Comparison of ENCODE assay signal across 14 cellular contexts in the genomic region with DNA sequence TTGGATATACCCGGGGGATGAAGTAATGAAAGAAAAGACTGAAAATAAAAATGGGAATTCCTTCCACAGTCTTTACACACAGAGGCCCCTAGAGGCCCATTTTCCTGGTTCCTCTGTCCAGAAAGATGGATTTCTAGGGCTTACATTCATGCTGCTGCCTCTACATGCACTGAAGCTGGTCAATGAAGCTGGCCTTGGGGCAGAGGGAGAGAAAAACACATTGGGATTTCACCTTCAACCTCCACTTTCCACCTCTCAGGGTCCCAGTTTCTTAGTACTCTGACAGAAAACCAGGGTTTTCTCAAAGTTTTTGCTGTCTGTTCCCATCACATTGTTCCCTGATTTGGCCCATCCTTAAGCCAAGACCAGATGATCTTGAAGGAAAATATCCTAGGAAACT.
A peak's percentile ranks its signal among the peaks of the same experiment; 100 is the strongest.
DNase-seq lines count a peak whose midpoint lies in the region; ATAC-seq, FAIRE-seq and TF ChIP-seq lines count a peak whose summit lies in the region.
"Had no signal": no experiment of that assay in that cellular context is flagged by ENCODE, and none has a peak within 500 bp of the region (broad histone marks: within the 10 kb centered on the region; RNA-seq: fewer than 3 reads in every experiment).

No MANE protein-coding gene starts in this region.

- POLR2A ChIA-PET in K562 (lab: Yijun Ruan, JAX): no interaction called here

- H3K9me3 ChIP-seq in right cardiac atrium (ENCODE audit: control insufficient read depth, low read length) (no peaks in the 10 kb centered on the region), K562 (replicated peaks; ENCODE audit: control insufficient read depth, insufficient read depth, low read depth, low read length) (peaks cover 7% of the 10 kb centered on the region), testis (no peaks in the 10 kb centered on the region)
- H3K9me3 ChIP-seq: right lobe of liver, SJCRH30 had no signal

- H3K27ac ChIP-seq in right cardiac atrium (ENCODE audit: low read length) (no peak overlapping the region), K562 (ENCODE audit: extremely low read depth, low read depth, low read length) (peak overlapping the region; percentile 79), testis (no peak overlapping the region)
- H3K27ac ChIP-seq: right lobe of liver, SJCRH30 had no signal

- no peaks in the 10 kb centered on the region for H3K9me1 ChIP-seq in K562 (ENCODE audit: control insufficient read depth, insufficient read depth, low read length)

- no peak for TF ChIP-seq RAD21 in K562 (CRISPR knock-in tag; conservative IDR thresholded peaks at IDR 0.05 in 1 of 2, IDR thresholded peaks at IDR 0.05 in 1 of 2)

- no peaks in the 10 kb centered on the region for H4K20me1 ChIP-seq in K562 (replicated peaks; ENCODE audit: control insufficient read depth, insufficient read depth, low read length)

- H2AFZ ChIP-seq in K562 (ENCODE audit: low read depth, low read length): peak overlapping the region; percentile 99

- TF ChIP-seq CTCF in K562 (IDR thresholded peaks at IDR 0.05 in 2 of 3, conservative IDR thresholded peaks at IDR 0.05 in 1 of 3; ENCODE audit: insufficient read depth in 2 of 3, low read depth in 1 of 3, low read length in 3 of 3): no peak; a peak in 1 of 6 replicates
- no peak for TF ChIP-seq CTCF in fibroblast of villous mesenchyme (IDR thresholded peaks at IDR 0.05; ENCODE audit: insufficient read depth, low read depth, low read length)
- TF ChIP-seq CTCF in testis (IDR thresholded peaks at IDR 0.05): no peak

- H3K4me3 ChIP-seq in right cardiac atrium (ENCODE audit: low read length) (peak overlapping the region; percentile 51), K562 (peak overlapping the region; percentile 60), fibroblast of villous mesenchyme (ENCODE audit: low read depth, low read length) (peak overlapping the region; percentile 64), testis (peak overlapping the region; percentile 48 to 50)
- H3K4me3 ChIP-seq: SJCRH30 had no signal

- WGBS in right cardiac atrium: 64% methylated on average over 1 of the region's 1 CpG
- 0% methylated on average over 1 of the region's 1 CpG for WGBS in K562 (ENCODE audit: insufficient coverage, low coverage, missing lambda C conversion rate)
- WGBS in testis, 2 donors: 57 to 68% methylated on average over 1 of the region's 1 CpG

- FAIRE-seq in K562 (lab: Jason Lieb, UNC): peak; percentile 26
- FAIRE-seq: D721Med had no signal

- TF ChIP-seq POLR2A in K562 (conservative IDR thresholded peaks at IDR 0.05) (no peak), testis (IDR thresholded peaks at IDR 0.05) (no peak)

- H3K4me2 ChIP-seq in K562 (ENCODE audit: insufficient read depth, low read length): peak overlapping the region; percentile 88

- peak overlapping the region; percentile 88 to 89 for H3K9ac ChIP-seq in K562 (ENCODE audit: insufficient read depth in 1 of 2, low read depth in 2 of 2, low read length in 2 of 2)

- in situ Hi-C loops in K562 (cut with MboI): no loop called here

- H3K79me2 ChIP-seq in K562 (ENCODE audit: control insufficient read depth, insufficient read depth, low read length): peaks cover 15% of the 10 kb centered on the region

- H3K36me3 ChIP-seq in K562 (ENCODE audit: control insufficient read depth, insufficient read depth, low read length) (no peaks in the 10 kb centered on the region), testis (ENCODE audit: low read depth, missing control alignments) (no peaks in the 10 kb centered on the region)
- H3K36me3 ChIP-seq: right lobe of liver, SJCRH30 had no signal

- intact Hi-C loops in right cardiac atrium (cut with DNase I): no loop called here
- intact Hi-C loops in Right ventricle myocardium superior (cut with DNase I): no loop called here
- intact Hi-C loops in K562 (cut with micrococcal nuclease): loop anchor here (5.0 kb wide), 1 partner anchor 91 kb away; no protein-coding TSS in a partner anchor
- intact Hi-C loops in testis (cut with DNase I; ENCODE audit: low total_unique reads): no loop called here

- DNase-seq in right cardiac atrium: no peak
- no peak for DNase-seq in Right ventricle myocardium superior
- DNase-seq in K562 (ENCODE audit: extremely low read depth in 1 of 4, low spot score in 3 of 4): peak in 2 of 4 experiments; percentile 19 to 36
- DNase-seq in fibroblast of villous mesenchyme (ENCODE audit: low read depth): no peak
- no peak for DNase-seq in testis
- DNase-seq in NCI-H510A (lab: John Stamatoyannopoulos, UW): no peak
- no peak for DNase-seq in activated gamma-delta T cell (lab: John Stamatoyannopoulos, UW)
- DNase-seq in foreskin melanocyte: no peak
- DNase-seq: islet precursor cell, midbrain, NCI-H2029, right lobe of liver, SJCRH30 had no signal

- ATAC-seq in right cardiac atrium: no peak
- no peak for ATAC-seq in Right ventricle myocardium superior (ENCODE audit: poor library complexity)
- peak; percentile 69 for ATAC-seq in K562

- CTCF ChIA-PET in K562 (lab: Yijun Ruan, JAX; ENCODE audit: low intra/inter-chr PET ratio): no interaction called here

- BruUV-seq in K562 (replicated peaks; lab: Mats Ljungman, UMichigan): TSS peak; percentile 82

- no peaks in the 10 kb centered on the region for H3K4me1 ChIP-seq in right cardiac atrium (ENCODE audit: control insufficient read depth, insufficient read depth, low read length)
- peaks cover 2 to 6% of the 10 kb centered on the region in 2 experiments; a peak in 2 of 5 replicates for H3K4me1 ChIP-seq in K562 (replicated peaks in 1 of 2; ENCODE audit: control insufficient read depth in 2 of 2, insufficient read depth in 2 of 2, low read length in 2 of 2)
- H3K4me1 ChIP-seq in testis: no peaks in the 10 kb centered on the region
- H3K4me1 ChIP-seq: right lobe of liver had no signal

- no peaks in the 10 kb centered on the region for H3K27me3 ChIP-seq in right cardiac atrium (ENCODE audit: control insufficient read depth, insufficient read depth)
- no peaks in the 10 kb centered on the region for H3K27me3 ChIP-seq in K562 (ENCODE audit: control insufficient read depth in 2 of 2, insufficient read depth in 2 of 2, low read length in 2 of 2)
- H3K27me3 ChIP-seq in testis: no peaks in the 10 kb centered on the region
- H3K27me3 ChIP-seq: right lobe of liver, SJCRH30 had no signal

- no peak for TF ChIP-seq EP300 in K562 (IDR thresholded peaks at IDR 0.05; ENCODE audit: low read length)

TF ChIP-seq in K562, 482 proteins besides CTCF, POLR2A, EP300 and RAD21:
- TF ChIP-seq ELF2 (CRISPR knock-in tag; IDR thresholded peaks at IDR 0.05) (no peak), CHD1 (IDR thresholded peaks at IDR 0.05; ENCODE audit: low read length) (peak; percentile 24), ZSCAN29 (IDR thresholded peaks at IDR 0.05) (no peak), ZBED1 (IDR thresholded peaks at IDR 0.05) (no peak), MEF2A (IDR thresholded peaks at IDR 0.05; ENCODE audit: control insufficient read depth, low read depth, low read length) (no peak)
